In the genomic region with DNA sequence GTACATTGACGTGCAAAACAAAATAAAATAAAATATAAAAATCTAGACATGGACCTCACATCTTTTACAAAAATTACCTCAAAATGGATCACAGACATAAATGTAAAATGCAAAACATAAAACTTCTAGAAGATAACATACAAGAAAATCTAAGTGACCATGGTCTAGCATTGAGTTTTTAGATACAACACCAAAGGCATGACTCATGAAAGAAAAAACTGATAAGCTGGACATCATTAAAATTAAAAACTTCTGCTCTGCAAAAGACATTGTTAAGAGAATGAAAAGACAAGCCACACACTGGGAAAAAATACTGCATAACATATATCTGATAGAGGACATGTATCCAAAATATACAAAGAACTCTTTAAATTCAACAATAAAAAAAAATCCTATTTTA, we compare ENCODE assay signal across 36 cellular contexts.
"Had no signal": no experiment of that assay in that cellular context is flagged by ENCODE, and none has a peak within 500 bp of the region (broad histone marks: within the 10 kb centered on the region; RNA-seq: fewer than 3 reads in every experiment).

No MANE protein-coding gene starts in this region.

- H3K27me3 ChIP-seq: adrenal gland, body of pancreas, brain microvascular endothelial cell, breast epithelium had no signal

- H3K27ac ChIP-seq: adrenal gland, body of pancreas, brain microvascular endothelial cell, breast epithelium, WERI-Rb-1 had no signal

- H3K36me3 ChIP-seq: adrenal gland, brain microvascular endothelial cell, breast epithelium, WERI-Rb-1 had no signal

- H3K4me3 ChIP-seq: adrenal gland, body of pancreas, breast epithelium had no signal

- H3K9me3 ChIP-seq: adrenal gland, body of pancreas, breast epithelium had no signal

- H3K4me1 ChIP-seq: breast epithelium had no signal

- DNase-seq: activated CD4-positive, alpha-beta memory T cell treated with anti-CD3 and anti-CD28 coated beads, Interleukin-2, amount 10 ng/mL, durations not matched to agents 7 days and 5 days; activated CD4-positive, alpha-beta T cell treated with anti-CD3 and anti-CD28 coated beads for 1 hour; activated CD4-positive, alpha-beta T cell treated with anti-CD3 and anti-CD28 coated beads for 36 hours; activated CD4-positive, alpha-beta T cell treated with anti-CD3 and anti-CD28 coated beads for 48 hours; activated CD4-positive, alpha-beta T cell treated with anti-CD3 and anti-CD28 coated beads, Interleukin-2, amount 10 ng/mL, durations not matched to agents 7 days and 5 days; activated CD4-positive, alpha-beta T cell treated with anti-CD3 and anti-CD28 coated beads, Interleukin-2, amount 50 U/mL, for 48 hours; activated CD4-positive, CD25-positive, alpha-beta regulatory T cell; activated CD8-positive, alpha-beta memory T cell treated with anti-CD3 and anti-CD28 coated beads for 24 hours; activated CD8-positive, alpha-beta memory T cell treated with anti-CD3 and anti-CD28 coated beads, Interleukin-2, amount 10 ng/mL, durations not matched to agents 7 days and 5 days; activated CD8-positive, alpha-beta memory T cell treated with anti-CD3 and anti-CD28 coated beads, Interleukin-2, amount 50 U/mL, for 48 hours; activated CD8-positive, alpha-beta T cell treated with anti-CD3 and anti-CD28 coated beads, Interleukin-2, amount 10 ng/mL, durations not matched to agents 7 days and 5 days; activated effector memory CD4-positive, alpha-beta T cell treated with anti-CD3 and anti-CD28 coated beads, Interleukin-2, amount 50 U/mL, for 16 hours; activated gamma-delta T cell treated with Interleukin-2 at 50 U/mL for 16 hours; activated naive CD4-positive, alpha-beta T cell; activated naive CD4-positive, alpha-beta T cell treated with anti-CD3 and anti-CD28 coated beads for 36 hours; activated naive CD4-positive, alpha-beta T cell treated with anti-CD3 and anti-CD28 coated beads, Interleukin-2, amount 50 U/mL, for 16 hours; activated naive CD8-positive, alpha-beta T cell treated with anti-CD3 and anti-CD28 coated beads for 36 hours; activated T-cell treated with anti-CD3 and anti-CD28 coated beads, Interleukin-2, amount 50 U/mL, for 1 hour; activated T-cell treated with anti-CD3 and anti-CD28 coated beads, Interleukin-2, amount 50 U/mL, for 4 hours; activated T-cell treated with anti-CD3 and anti-CD28 coated beads, Interleukin-2, amount 50 U/mL, for 72 hours; adrenal gland; amniotic stem cell; aorta; body of pancreas; brain microvascular endothelial cell; central memory CD4-positive, alpha-beta T cell; T-helper 1 cell; T-helper 2 cell; T-helper 9 cell; WERI-Rb-1 had no signal

- FAIRE-seq: astrocyte had no signal

- ATAC-seq: activated CD4-positive, alpha-beta T cell treated with anti-CD3 and anti-CD28 coated beads for 36 hours; activated CD4-positive, CD25-positive, alpha-beta regulatory T cell treated with anti-CD3 and anti-CD28 coated beads, Interleukin-2, amount 50 U/mL, for 24 hours; activated CD8-positive, alpha-beta memory T cell treated with anti-CD3 and anti-CD28 coated beads, Interleukin-2, amount 10 ng/mL, durations not matched to agents 7 days and 5 days; activated CD8-positive, alpha-beta T cell treated with anti-CD3 and anti-CD28 coated beads, Interleukin-2, amount 10 ng/mL, durations not matched to agents 7 days and 5 days; activated naive CD4-positive, alpha-beta T cell treated with anti-CD3 and anti-CD28 coated beads, Interleukin-2, amount 50 U/mL, for 72 hours; activated T-cell treated with anti-CD3 and anti-CD28 coated beads, Interleukin-2, amount 50 U/mL, for 4 hours; activated T-cell treated with anti-CD3 and anti-CD28 coated beads, Interleukin-2, amount 50 U/mL, for 72 hours; activated T-helper 17 cell treated with anti-CD3 and anti-CD28 coated beads, Interleukin-2, amount 50 U/mL, for 72 hours; body of pancreas; WTC11 had no signal
